Comparison of ENCODE assay signal across 27 cellular contexts in the genomic region with DNA sequence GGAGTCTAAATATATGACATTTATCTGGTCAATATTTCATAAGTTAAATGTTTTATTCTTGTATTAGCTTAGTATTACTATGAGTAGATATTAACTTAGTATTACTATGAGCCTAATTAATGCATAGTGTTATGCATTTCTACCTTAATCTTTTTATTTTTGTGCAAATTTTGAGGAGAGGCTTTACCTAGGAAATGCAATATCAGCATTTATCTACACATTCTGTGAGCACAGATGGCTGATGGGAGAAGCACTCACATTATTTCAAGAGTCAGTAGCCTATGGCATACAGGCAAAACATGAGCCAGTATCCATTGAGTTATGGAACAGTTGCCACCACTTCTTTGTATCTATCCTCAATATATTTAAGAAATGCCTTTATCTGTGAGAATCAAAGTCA.
"Had no signal": no experiment of that assay in that cellular context is flagged by ENCODE, and none has a peak within 500 bp of the region (broad histone marks: within the 10 kb centered on the region; RNA-seq: fewer than 3 reads in every experiment).

No MANE protein-coding gene starts in this region.

- H3K27me3 ChIP-seq: esophagus squamous epithelium, gastrocnemius medialis, heart right ventricle, left lung had no signal

- H3K9me3 ChIP-seq: gastrocnemius medialis, lower lobe of right lung, mucosa of descending colon had no signal

- FAIRE-seq: colon, endometrium, islet of Langerhans, keratinocyte had no signal

- H3K4me3 ChIP-seq: coronary artery, esophagus squamous epithelium, gastrocnemius medialis, heart right ventricle, left lung, lower lobe of right lung, mucosa of descending colon had no signal

- DNase-seq: dermis blood vessel endothelial cell; effector CD8-positive, alpha-beta T cell; effector memory CD8-positive, alpha-beta T cell; endodermal cell; erythroblast; esophagus squamous epithelium; foreskin fibroblast; foreskin melanocyte; gastrocnemius medialis; glutamatergic neuron; head of caudate nucleus; heart right ventricle; hippocampal formation; left cardiac atrium; left lung; left ventricle myocardium superior; lower lobe of right lung; mesenchymal stem cell; mucosa of descending colon; naive B cell had no signal

- H3K27ac ChIP-seq: coronary artery, epithelial cell of prostate, esophagus squamous epithelium, gastrocnemius medialis, heart right ventricle, left lung, lower lobe of right lung had no signal

- ATAC-seq: effector memory CD8-positive, alpha-beta T cell; esophagus mucosa; gastrocnemius medialis; heart right ventricle; left cardiac atrium; left lung; left ventricle myocardium superior; lower lobe of right lung; mucosa of descending colon had no signal

- H3K4me1 ChIP-seq: esophagus squamous epithelium, gastrocnemius medialis, heart right ventricle, left lung, lower lobe of right lung had no signal

- H3K36me3 ChIP-seq: esophagus squamous epithelium, gastrocnemius medialis, heart right ventricle, left lung, lower lobe of right lung had no signal
